Comparison of ENCODE assay signal across 20 cellular contexts in the genomic region with DNA sequence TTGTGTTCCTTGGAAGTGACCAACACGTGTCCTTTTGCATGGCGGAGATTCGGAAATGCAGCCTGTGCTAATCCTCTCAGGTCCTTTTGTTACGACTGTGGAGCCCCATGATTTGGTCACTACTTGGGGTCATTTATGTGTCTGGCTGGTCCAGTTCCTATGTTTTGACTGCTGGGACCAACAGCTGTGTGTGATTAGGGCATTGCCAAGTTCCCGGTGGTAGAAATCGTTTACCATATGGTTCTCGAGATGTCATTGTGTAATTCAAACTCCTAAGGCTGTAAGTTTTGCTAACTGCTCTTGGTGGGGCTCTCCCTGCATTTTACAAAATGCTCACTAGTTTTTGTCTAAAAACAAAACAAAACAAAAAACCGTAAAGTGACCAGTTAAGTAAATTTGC.
A peak's percentile ranks its signal among the peaks of the same experiment; 100 is the strongest.
DNase-seq lines count a peak whose midpoint lies in the region; ATAC-seq and TF ChIP-seq lines count a peak whose summit lies in the region.
"Had no signal": no experiment of that assay in that cellular context is flagged by ENCODE, and none has a peak within 500 bp of the region (broad histone marks: within the 10 kb centered on the region; RNA-seq: fewer than 3 reads in every experiment).

No MANE protein-coding gene starts in this region.

- no peak overlapping the region for H3K4ac ChIP-seq in H9 (ENCODE audit: low read depth, low read length)

- POLR2A ChIA-PET in WTC11 (lab: Charles Lee) = no interaction called here

- TF ChIP-seq CTCF in WTC11 (IDR thresholded peaks at IDR 0.05) (no peak), fibroblast of villous mesenchyme (IDR thresholded peaks at IDR 0.05; ENCODE audit: insufficient read depth, low read depth, low read length) (no peak), H9 (conservative IDR thresholded peaks at IDR 0.05) (no peak)

- H4K8ac ChIP-seq in H9 (replicated peaks; ENCODE audit: insufficient read length, low read depth, low read length) = no peak overlapping the region

- no peaks in the 10 kb centered on the region for H3K36me3 Mint-ChIP-seq in WTC11
- peaks cover 0 to 5% of the 10 kb centered on the region in 2 donors for H3K36me3 Mint-ChIP-seq in stimulated activated naive B cell treated with anti-CD40 and anti-IgM and Interleukin-4, amounts not matched to agents 10 μg/mL and 1 μg/mL and 100 μg/mL, for 72 hours
- no peaks in the 10 kb centered on the region; a peak in 1 of 7 replicates for H3K36me3 Mint-ChIP-seq in H9 (ENCODE audit: insufficient read depth in 1 of 3, low read depth in 3 of 3)
- H3K36me3 Mint-ChIP-seq: activated naive CD8-positive, alpha-beta T cell treated with anti-CD3 and anti-CD28 coated beads for 36 hours; naive B cell had no signal

- WGBS in H9 (ENCODE audit: extremely low coverage, insufficient read length, low lambda C conversion rate) = no CpG with 5 or more reads among the region's 8 CpGs

- H3K4me3 ChIP-seq in fibroblast of villous mesenchyme (ENCODE audit: low read depth, low read length) = no peak overlapping the region
- H3K4me3 ChIP-seq: A549, upper lobe of left lung had no signal

- no peak overlapping the region for H3K14ac ChIP-seq in H9 (ENCODE audit: insufficient read depth, low read length)

- H3K27me3 Mint-ChIP-seq in WTC11 (ENCODE audit: low read depth) (no peaks in the 10 kb centered on the region), H9 (ENCODE audit: low read depth) (no peaks in the 10 kb centered on the region)
- H3K27me3 Mint-ChIP-seq in stimulated activated naive B cell treated with anti-CD40 and anti-IgM and Interleukin-4, amounts not matched to agents 10 μg/mL and 1 μg/mL and 100 μg/mL, for 72 hours = no peaks in the 10 kb centered on the region
- H3K27me3 Mint-ChIP-seq: activated B cell treated with CpG ODN at 0.5 μM for 24 hours; activated naive CD8-positive, alpha-beta T cell treated with anti-CD3 and anti-CD28 coated beads for 36 hours; CD4-positive, alpha-beta memory T cell; naive B cell; stimulated activated naive CD8-positive, alpha-beta T cell treated with anti-CD3 and anti-CD28 coated beads, Interleukin-15, amount 100 ng/mL, for 72 hours had no signal

- H3K4me1 Mint-ChIP-seq in WTC11 (peaks cover 66% of the 10 kb centered on the region), H9 (peaks cover 67 to 70% of the 10 kb centered on the region in 2 experiments)
- H3K4me1 Mint-ChIP-seq in stimulated activated naive B cell treated with anti-CD40 and anti-IgM and Interleukin-4, amounts not matched to agents 10 μg/mL and 1 μg/mL and 100 μg/mL, for 72 hours = peaks cover 53 to 54% of the 10 kb centered on the region in 2 donors

- no peak overlapping the region for H4K5ac ChIP-seq in H9 (ENCODE audit: insufficient read length, low read depth, low read length)

- no peaks in the 10 kb centered on the region for H3K9me3 ChIP-seq in H9 (ENCODE audit: control insufficient read depth, low read depth, low read length)
- H3K9me3 ChIP-seq: A549, upper lobe of left lung had no signal

- 0 out of 2 replicates have a peak overlapping the region, but pooled peaks have one; percentile 15 for H3K27ac Mint-ChIP-seq in WTC11
- H3K27ac Mint-ChIP-seq in stimulated activated naive B cell treated with anti-CD40 and anti-IgM and Interleukin-4, amounts not matched to agents 10 μg/mL and 1 μg/mL and 100 μg/mL, for 72 hours = peak overlapping the region; percentile 44
- H3K27ac Mint-ChIP-seq in H9 = peak overlapping the region in 1 of 3 experiments; percentile 34; a peak in 1 of 7 replicates
- H3K27ac Mint-ChIP-seq: activated B cell treated with CpG ODN at 0.5 μM for 24 hours; activated naive CD8-positive, alpha-beta T cell treated with anti-CD3 and anti-CD28 coated beads for 36 hours; stimulated activated naive CD8-positive, alpha-beta T cell treated with anti-CD3 and anti-CD28 coated beads, Interleukin-15, amount 100 ng/mL, for 72 hours; T-helper 1 cell treated with Interleukin-12 subunit alpha and Interleukin-12 subunit beta and Interleukin-4 antibody, amounts not matched to agents 30 μg/mL and 1 μg/mL, for 36 hours had no signal

- no peak overlapping the region for H2BK12ac ChIP-seq in H9 (ENCODE audit: insufficient read length, low read depth, low read length)

- H2BK120ac ChIP-seq in H9 (ENCODE audit: low read depth, low read length, poor library complexity, severe bottlenecking) = no peak overlapping the region

- no peak overlapping the region for H2BK20ac ChIP-seq in H9 (ENCODE audit: low read depth, low read length, poor library complexity, severe bottlenecking)

- no peak overlapping the region for H2BK15ac ChIP-seq in H9 (ENCODE audit: low read depth, low read length)

- H3K79me1 ChIP-seq in H9 (ENCODE audit: insufficient read depth, low read depth, low read length, poor library complexity, severe bottlenecking) = peaks cover 15% of the 10 kb centered on the region

- peaks cover 25% of the 10 kb centered on the region; the same call in 1 of the 2 replicates for H3K4me1 ChIP-seq in H9 (ENCODE audit: insufficient read depth, low read length)

- H4K91ac ChIP-seq in H9 (ENCODE audit: insufficient read length, low read depth, low read length) = no peak overlapping the region

- H3K4me3 Mint-ChIP-seq in WTC11 = no peak overlapping the region
- H3K4me3 Mint-ChIP-seq in stimulated activated naive B cell treated with anti-CD40 and anti-IgM and Interleukin-4, amounts not matched to agents 10 μg/mL and 1 μg/mL and 100 μg/mL, for 72 hours = no peak overlapping the region
- no peak overlapping the region for H3K4me3 Mint-ChIP-seq in H9
- H3K4me3 Mint-ChIP-seq: activated B cell treated with CpG ODN at 0.5 μM for 24 hours; activated naive CD8-positive, alpha-beta T cell treated with anti-CD3 and anti-CD28 coated beads for 36 hours; stimulated activated naive CD8-positive, alpha-beta T cell treated with anti-CD3 and anti-CD28 coated beads, Interleukin-15, amount 100 ng/mL, for 72 hours; T-helper 1 cell treated with Interleukin-12 subunit alpha and Interleukin-12 subunit beta and Interleukin-4 antibody, amounts not matched to agents 30 μg/mL and 1 μg/mL, for 36 hours had no signal

- no peak overlapping the region for H3K4me2 ChIP-seq in H9 (ENCODE audit: insufficient read depth, insufficient read length, low read length)
- H3K4me2 ChIP-seq: A549, KMS-11 had no signal

- H3K56ac ChIP-seq in H9 (ENCODE audit: insufficient read length, low read depth, low read length) = no peak overlapping the region

- no peak overlapping the region for H2AFZ ChIP-seq in H9 (ENCODE audit: low read length)

- H3K9ac ChIP-seq in H9 (ENCODE audit: extremely low read depth, insufficient read length, low read length) = no peak overlapping the region
- H3K9ac ChIP-seq: KMS-11 had no signal

- no peak overlapping the region for H2BK5ac ChIP-seq in H9 (ENCODE audit: insufficient read length, low read length)

- peaks cover 17% of the 10 kb centered on the region; the same call in 1 of the 2 replicates for H3K79me2 ChIP-seq in H9 (ENCODE audit: insufficient read depth, low read length)

- no peak overlapping the region for H3K23ac ChIP-seq in H9 (ENCODE audit: insufficient read length, low read depth, low read length)

- H3K27ac ChIP-seq in H9 (ENCODE audit: insufficient read length, low read depth, low read length) = no peak overlapping the region
- H3K27ac ChIP-seq: A549, KMS-11 had no signal

- CTCF ChIA-PET in WTC11 (lab: Charles Lee) = no interaction called here

- no peaks in the 10 kb centered on the region for H3K27me3 ChIP-seq in H9 (ENCODE audit: insufficient read depth, low read length)
- H3K27me3 ChIP-seq: upper lobe of left lung had no signal

- ATAC-seq in WTC11 (no peak), esophagus mucosa (no peak)
- no peak for ATAC-seq in stimulated activated naive B cell treated with anti-CD40 and anti-IgM and Interleukin-4, amounts not matched to agents 10 μg/mL and 1 μg/mL and 100 μg/mL, for 72 hours (replicated peaks)
- ATAC-seq: stimulated activated naive CD8-positive, alpha-beta T cell treated with anti-CD3 and anti-CD28 coated beads, Interleukin-15, amount 100 ng/mL, for 72 hours had no signal

- no peak overlapping the region for H3K18ac ChIP-seq in H9 (ENCODE audit: insufficient read length, low read depth, low read length)

- DNase-seq in NCI-H82 (lab: John Stamatoyannopoulos, UW) (peak; percentile 17), NCI-H82 treated with DMSO at 0.1 percent for 48 hours (lab: John Stamatoyannopoulos, UW; ENCODE audit: unreplicated experiment) (no peak), WTC11 (ENCODE audit: low spot score) (no peak), fibroblast of villous mesenchyme (ENCODE audit: low read depth) (peak; percentile 75), NCI-H748 (lab: John Stamatoyannopoulos, UW; ENCODE audit: unreplicated experiment) (no peak), H9 (no peak)
- no peak for DNase-seq in stimulated activated naive B cell treated with anti-CD40 and anti-IgM and Interleukin-4, amounts not matched to agents 10 μg/mL and 1 μg/mL and 100 μg/mL, for 72 hours
- DNase-seq: activated B cell treated with CpG ODN at 0.5 μM for 24 hours; activated CD8-positive, alpha-beta memory T cell treated with anti-CD3 and anti-CD28 coated beads for 24 hours; activated naive CD8-positive, alpha-beta T cell treated with anti-CD3 and anti-CD28 coated beads for 36 hours; CD4-positive, alpha-beta memory T cell; DND-41; naive B cell; NCI-H1092 treated with DMSO at 0.1 percent for 48 hours; stimulated activated naive CD8-positive, alpha-beta T cell treated with anti-CD3 and anti-CD28 coated beads, Interleukin-15, amount 100 ng/mL, for 72 hours; upper lobe of left lung had no signal

- no peaks in the 10 kb centered on the region for H4K20me1 ChIP-seq in H9 (ENCODE audit: control insufficient read depth, insufficient read depth, insufficient read length)

- H3K9me3 Mint-ChIP-seq in WTC11 (no peaks in the 10 kb centered on the region), H9 (no peaks in the 10 kb centered on the region)
- no peaks in the 10 kb centered on the region for H3K9me3 Mint-ChIP-seq in stimulated activated naive B cell treated with anti-CD40 and anti-IgM and Interleukin-4, amounts not matched to agents 10 μg/mL and 1 μg/mL and 100 μg/mL, for 72 hours
- H3K9me3 Mint-ChIP-seq: activated B cell treated with CpG ODN at 0.5 μM for 24 hours; activated naive CD8-positive, alpha-beta T cell treated with anti-CD3 and anti-CD28 coated beads for 36 hours; naive B cell; stimulated activated naive CD8-positive, alpha-beta T cell treated with anti-CD3 and anti-CD28 coated beads, Interleukin-15, amount 100 ng/mL, for 72 hours; T-helper 1 cell treated with Interleukin-12 subunit alpha and Interleukin-12 subunit beta and Interleukin-4 antibody, amounts not matched to agents 30 μg/mL and 1 μg/mL, for 36 hours had no signal

- H2AK5ac ChIP-seq in H9 (ENCODE audit: insufficient read length, low read length) = no peak overlapping the region

- no peak overlapping the region for H3T11ph ChIP-seq in H9 (ENCODE audit: low read length)

- no peaks in the 10 kb centered on the region for H3K23me2 ChIP-seq in H9 (ENCODE audit: insufficient read length, low read depth, low read length, poor library complexity, severe bottlenecking)

TF ChIP-seq in WTC11, 78 proteins besides CTCF, POLR2A, EP300 and RAD21 (continues in another document):
- TF ChIP-seq NR1H2 (CRISPR knock-in tag; IDR thresholded peaks at IDR 0.05) (no peak), ELF4 (CRISPR knock-in tag; IDR thresholded peaks at IDR 0.05; ENCODE audit: low read depth) (no peak), FOXJ3 (CRISPR knock-in tag; IDR thresholded peaks at IDR 0.05; ENCODE audit: borderline replicate concordance) (no peak), GABPB1 (CRISPR knock-in tag; IDR thresholded peaks at IDR 0.05) (no peak), NFATC4 (CRISPR knock-in tag; IDR thresholded peaks at IDR 0.05) (no peak)

Comparison
In these comparisons a context has a peak if more than half of its experiments do, and no peak if none do; other contexts are left out.
1. DNase-seq: peak in NCI-H82 (single experiment) and fibroblast of villous mesenchyme (single experiment); none in NCI-H82 treated with DMSO at 0.1 percent for 48 hours (single experiment), WTC11 (single experiment), stimulated activated naive B cell treated with anti-CD40 and anti-IgM and Interleukin-4, amounts not matched to agents 10 μg/mL and 1 μg/mL and 100 μg/mL, for 72 hours (single experiment), NCI-H748 (single experiment) and H9 (single experiment).